In the genomic region with DNA sequence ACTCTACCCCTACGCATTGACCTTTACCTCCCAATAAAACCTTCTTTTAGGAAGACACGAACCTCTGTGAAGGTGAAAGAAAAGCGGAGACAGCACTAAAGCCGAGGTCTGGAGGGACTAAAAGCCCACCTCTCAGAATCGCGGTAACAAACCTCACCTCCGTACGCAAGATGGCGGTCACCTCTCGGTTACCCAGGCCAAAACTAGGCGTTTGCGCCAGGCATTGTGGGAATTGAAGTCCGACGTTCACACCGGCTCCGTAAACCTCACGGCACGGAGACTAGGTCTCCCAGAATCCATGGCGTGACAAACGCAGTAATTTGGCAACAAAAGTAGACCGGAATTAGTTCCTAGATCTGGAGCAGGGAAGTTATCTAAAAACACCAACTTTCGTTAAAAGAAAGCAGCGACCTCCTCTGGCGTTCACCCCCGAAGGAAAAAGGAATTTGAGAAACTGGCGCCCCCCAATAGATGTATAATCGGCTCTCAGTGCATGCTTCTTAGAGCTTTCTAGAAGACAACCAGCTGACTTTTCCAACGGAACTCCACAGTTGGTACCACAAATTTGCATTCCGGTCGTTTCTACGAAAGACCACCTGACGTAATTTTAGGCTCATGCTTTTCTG, we compare ENCODE assay signal across 1 cellular context.
A peak's percentile ranks its signal among the peaks of the same experiment; 100 is the strongest.
TF ChIP-seq lines count a peak whose summit lies in the region.

A gene (minus strand): TSS at position 175 of the 626 bp plus-strand sequence. CDS start 1,768 bp downstream, outside the sequence.

TF ChIP-seq in H1, 55 proteins besides CTCF, POLR2A, EP300 and RAD21 (continued from another document):
- TF ChIP-seq BCL11A (IDR thresholded peaks at IDR 0.05; ENCODE audit: low read depth in 2 of 2, low read length in 2 of 2), result no peak
- peak; percentile 72 for TF ChIP-seq CREB1 (IDR thresholded peaks at IDR 0.05)
- 0 out of 2 replicates have a peak, but pooled peaks have one; percentile 7 for TF ChIP-seq SP4 (IDR thresholded peaks at IDR 0.05; ENCODE audit: low read length)
- no peak for TF ChIP-seq JUN (IDR thresholded peaks at IDR 0.05; ENCODE audit: low read depth, low read length)
- TF ChIP-seq GABPA (IDR thresholded peaks at IDR 0.05; ENCODE audit: borderline replicate concordance, insufficient read depth, low read length), result no peak
- TF ChIP-seq BRCA1 (IDR thresholded peaks at IDR 0.05; ENCODE audit: low read depth, low read length), result no peak
- no peak for TF ChIP-seq CBX5 (IDR thresholded peaks at IDR 0.05; ENCODE audit: low read depth, low read length)
- TF ChIP-seq TEAD4 (IDR thresholded peaks at IDR 0.05; ENCODE audit: low read depth, low read length), result peak; percentile 2; the same call in 1 of the 2 replicates
- no peak for TF ChIP-seq CEBPB (IDR thresholded peaks at IDR 0.05; ENCODE audit: low read depth, low read length)
- no peak for TF ChIP-seq FOSL1 (IDR thresholded peaks at IDR 0.05; ENCODE audit: insufficient read depth, low read depth, low read length)
- peak; percentile 99 for TF ChIP-seq YY1 (IDR thresholded peaks at IDR 0.05; ENCODE audit: low read depth, low read length)
- 0 out of 4 replicates have a peak, but pooled peaks of 1 of the 2 experiments have one; percentile 66 for TF ChIP-seq HDAC2 (IDR thresholded peaks at IDR 0.05; ENCODE audit: borderline replicate concordance in 1 of 2, low read depth in 2 of 2, low read length in 2 of 2)
- TF ChIP-seq SIX5 (IDR thresholded peaks at IDR 0.05; ENCODE audit: low read depth, low read length), result peak; percentile 88
- no peak for TF ChIP-seq SP2 (IDR thresholded peaks at IDR 0.05; ENCODE audit: low read length)
- peak; percentile 80 for TF ChIP-seq POLR2AphosphoS5 (IDR thresholded peaks at IDR 0.05; ENCODE audit: low read depth, low read length)
- TF ChIP-seq, protein P1, sequence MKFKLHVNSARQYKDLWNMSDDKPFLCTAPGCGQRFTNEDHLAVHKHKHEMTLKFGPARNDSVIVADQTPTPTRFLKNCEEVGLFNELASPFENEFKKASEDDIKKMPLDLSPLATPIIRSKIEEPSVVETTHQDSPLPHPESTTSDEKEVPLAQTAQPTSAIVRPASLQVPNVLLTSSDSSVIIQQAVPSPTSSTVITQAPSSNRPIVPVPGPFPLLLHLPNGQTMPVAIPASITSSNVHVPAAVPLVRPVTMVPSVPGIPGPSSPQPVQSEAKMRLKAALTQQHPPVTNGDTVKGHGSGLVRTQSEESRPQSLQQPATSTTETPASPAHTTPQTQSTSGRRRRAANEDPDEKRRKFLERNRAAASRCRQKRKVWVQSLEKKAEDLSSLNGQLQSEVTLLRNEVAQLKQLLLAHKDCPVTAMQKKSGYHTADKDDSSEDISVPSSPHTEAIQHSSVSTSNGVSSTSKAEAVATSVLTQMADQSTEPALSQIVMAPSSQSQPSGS (IDR thresholded peaks at IDR 0.05; ENCODE audit: low read length), result no peak
- no peak for TF ChIP-seq CTBP2 (IDR thresholded peaks at IDR 0.05; ENCODE audit: borderline replicate concordance, insufficient read depth, insufficient read length, low read length)
- TF ChIP-seq POU5F1 (IDR thresholded peaks at IDR 0.05; ENCODE audit: low read depth, low read length), result no peak
- TF ChIP-seq, protein P2, sequence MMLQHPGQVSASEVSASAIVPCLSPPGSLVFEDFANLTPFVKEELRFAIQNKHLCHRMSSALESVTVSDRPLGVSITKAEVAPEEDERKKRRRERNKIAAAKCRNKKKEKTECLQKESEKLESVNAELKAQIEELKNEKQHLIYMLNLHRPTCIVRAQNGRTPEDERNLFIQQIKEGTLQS (IDR thresholded peaks at IDR 0.05; ENCODE audit: insufficient read depth, low read depth, low read length), result no peak
- peak; percentile 72 for TF ChIP-seq CHD2 (IDR thresholded peaks at IDR 0.05; ENCODE audit: low read length)
- no peak for TF ChIP-seq RFX5 (IDR thresholded peaks at IDR 0.05; ENCODE audit: borderline replicate concordance, low read depth, low read length)
- TF ChIP-seq SIRT6 (IDR thresholded peaks at IDR 0.05; ENCODE audit: low read length), result no peak
- no peak for TF ChIP-seq CHD1 (IDR thresholded peaks at IDR 0.05; ENCODE audit: low read depth, low read length)
- TF ChIP-seq, protein P3, sequence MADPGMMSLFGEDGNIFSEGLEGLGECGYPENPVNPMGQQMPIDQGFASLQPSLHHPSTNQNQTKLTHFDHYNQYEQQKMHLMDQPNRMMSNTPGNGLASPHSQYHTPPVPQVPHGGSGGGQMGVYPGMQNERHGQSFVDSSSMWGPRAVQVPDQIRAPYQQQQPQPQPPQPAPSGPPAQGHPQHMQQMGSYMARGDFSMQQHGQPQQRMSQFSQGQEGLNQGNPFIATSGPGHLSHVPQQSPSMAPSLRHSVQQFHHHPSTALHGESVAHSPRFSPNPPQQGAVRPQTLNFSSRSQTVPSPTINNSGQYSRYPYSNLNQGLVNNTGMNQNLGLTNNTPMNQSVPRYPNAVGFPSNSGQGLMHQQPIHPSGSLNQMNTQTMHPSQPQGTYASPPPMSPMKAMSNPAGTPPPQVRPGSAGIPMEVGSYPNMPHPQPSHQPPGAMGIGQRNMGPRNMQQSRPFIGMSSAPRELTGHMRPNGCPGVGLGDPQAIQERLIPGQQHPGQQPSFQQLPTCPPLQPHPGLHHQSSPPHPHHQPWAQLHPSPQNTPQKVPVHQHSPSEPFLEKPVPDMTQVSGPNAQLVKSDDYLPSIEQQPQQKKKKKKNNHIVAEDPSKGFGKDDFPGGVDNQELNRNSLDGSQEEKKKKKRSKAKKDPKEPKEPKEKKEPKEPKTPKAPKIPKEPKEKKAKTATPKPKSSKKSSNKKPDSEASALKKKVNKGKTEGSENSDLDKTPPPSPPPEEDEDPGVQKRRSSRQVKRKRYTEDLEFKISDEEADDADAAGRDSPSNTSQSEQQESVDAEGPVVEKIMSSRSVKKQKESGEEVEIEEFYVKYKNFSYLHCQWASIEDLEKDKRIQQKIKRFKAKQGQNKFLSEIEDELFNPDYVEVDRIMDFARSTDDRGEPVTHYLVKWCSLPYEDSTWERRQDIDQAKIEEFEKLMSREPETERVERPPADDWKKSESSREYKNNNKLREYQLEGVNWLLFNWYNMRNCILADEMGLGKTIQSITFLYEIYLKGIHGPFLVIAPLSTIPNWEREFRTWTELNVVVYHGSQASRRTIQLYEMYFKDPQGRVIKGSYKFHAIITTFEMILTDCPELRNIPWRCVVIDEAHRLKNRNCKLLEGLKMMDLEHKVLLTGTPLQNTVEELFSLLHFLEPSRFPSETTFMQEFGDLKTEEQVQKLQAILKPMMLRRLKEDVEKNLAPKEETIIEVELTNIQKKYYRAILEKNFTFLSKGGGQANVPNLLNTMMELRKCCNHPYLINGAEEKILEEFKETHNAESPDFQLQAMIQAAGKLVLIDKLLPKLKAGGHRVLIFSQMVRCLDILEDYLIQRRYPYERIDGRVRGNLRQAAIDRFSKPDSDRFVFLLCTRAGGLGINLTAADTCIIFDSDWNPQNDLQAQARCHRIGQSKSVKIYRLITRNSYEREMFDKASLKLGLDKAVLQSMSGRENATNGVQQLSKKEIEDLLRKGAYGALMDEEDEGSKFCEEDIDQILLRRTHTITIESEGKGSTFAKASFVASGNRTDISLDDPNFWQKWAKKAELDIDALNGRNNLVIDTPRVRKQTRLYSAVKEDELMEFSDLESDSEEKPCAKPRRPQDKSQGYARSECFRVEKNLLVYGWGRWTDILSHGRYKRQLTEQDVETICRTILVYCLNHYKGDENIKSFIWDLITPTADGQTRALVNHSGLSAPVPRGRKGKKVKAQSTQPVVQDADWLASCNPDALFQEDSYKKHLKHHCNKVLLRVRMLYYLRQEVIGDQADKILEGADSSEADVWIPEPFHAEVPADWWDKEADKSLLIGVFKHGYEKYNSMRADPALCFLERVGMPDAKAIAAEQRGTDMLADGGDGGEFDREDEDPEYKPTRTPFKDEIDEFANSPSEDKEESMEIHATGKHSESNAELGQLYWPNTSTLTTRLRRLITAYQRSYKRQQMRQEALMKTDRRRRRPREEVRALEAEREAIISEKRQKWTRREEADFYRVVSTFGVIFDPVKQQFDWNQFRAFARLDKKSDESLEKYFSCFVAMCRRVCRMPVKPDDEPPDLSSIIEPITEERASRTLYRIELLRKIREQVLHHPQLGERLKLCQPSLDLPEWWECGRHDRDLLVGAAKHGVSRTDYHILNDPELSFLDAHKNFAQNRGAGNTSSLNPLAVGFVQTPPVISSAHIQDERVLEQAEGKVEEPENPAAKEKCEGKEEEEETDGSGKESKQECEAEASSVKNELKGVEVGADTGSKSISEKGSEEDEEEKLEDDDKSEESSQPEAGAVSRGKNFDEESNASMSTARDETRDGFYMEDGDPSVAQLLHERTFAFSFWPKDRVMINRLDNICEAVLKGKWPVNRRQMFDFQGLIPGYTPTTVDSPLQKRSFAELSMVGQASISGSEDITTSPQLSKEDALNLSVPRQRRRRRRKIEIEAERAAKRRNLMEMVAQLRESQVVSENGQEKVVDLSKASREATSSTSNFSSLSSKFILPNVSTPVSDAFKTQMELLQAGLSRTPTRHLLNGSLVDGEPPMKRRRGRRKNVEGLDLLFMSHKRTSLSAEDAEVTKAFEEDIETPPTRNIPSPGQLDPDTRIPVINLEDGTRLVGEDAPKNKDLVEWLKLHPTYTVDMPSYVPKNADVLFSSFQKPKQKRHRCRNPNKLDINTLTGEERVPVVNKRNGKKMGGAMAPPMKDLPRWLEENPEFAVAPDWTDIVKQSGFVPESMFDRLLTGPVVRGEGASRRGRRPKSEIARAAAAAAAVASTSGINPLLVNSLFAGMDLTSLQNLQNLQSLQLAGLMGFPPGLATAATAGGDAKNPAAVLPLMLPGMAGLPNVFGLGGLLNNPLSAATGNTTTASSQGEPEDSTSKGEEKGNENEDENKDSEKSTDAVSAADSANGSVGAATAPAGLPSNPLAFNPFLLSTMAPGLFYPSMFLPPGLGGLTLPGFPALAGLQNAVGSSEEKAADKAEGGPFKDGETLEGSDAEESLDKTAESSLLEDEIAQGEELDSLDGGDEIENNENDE (IDR thresholded peaks at IDR 0.05; ENCODE audit: insufficient replicate concordance, low read length), result peak; percentile 70
- peak; percentile 73 for TF ChIP-seq TBP (IDR thresholded peaks at IDR 0.05; ENCODE audit: low read depth, low read length)
- peak in 1 of 2 experiments; percentile 73; a peak in 1 of 4 replicates for TF ChIP-seq SIN3A (conservative IDR thresholded peaks at IDR 0.05 in 1 of 2, IDR thresholded peaks at IDR 0.05 in 1 of 2; ENCODE audit: low read depth in 1 of 2, low read length in 2 of 2)
- TF ChIP-seq MAFK (IDR thresholded peaks at IDR 0.05; ENCODE audit: low read depth, low read length), result no peak
- no peak for TF ChIP-seq NANOG (IDR thresholded peaks at IDR 0.05; ENCODE audit: insufficient read depth, low read depth, low read length, poor library complexity, severe bottlenecking)
- peak; percentile 58 for TF ChIP-seq PHF8 (conservative IDR thresholded peaks at IDR 0.05; ENCODE audit: low read depth, low read length)
- no peak for TF ChIP-seq SP1 (IDR thresholded peaks at IDR 0.05; ENCODE audit: low read depth, low read length)
- TF ChIP-seq SUZ12 (IDR thresholded peaks at IDR 0.05; ENCODE audit: low read length), result no peak
- TF ChIP-seq TAF7 (optimal IDR thresholded peaks at IDR 0.05; ENCODE audit: borderline replicate concordance, low read depth, low read length), result peak; percentile 31
- TF ChIP-seq, protein P4, sequence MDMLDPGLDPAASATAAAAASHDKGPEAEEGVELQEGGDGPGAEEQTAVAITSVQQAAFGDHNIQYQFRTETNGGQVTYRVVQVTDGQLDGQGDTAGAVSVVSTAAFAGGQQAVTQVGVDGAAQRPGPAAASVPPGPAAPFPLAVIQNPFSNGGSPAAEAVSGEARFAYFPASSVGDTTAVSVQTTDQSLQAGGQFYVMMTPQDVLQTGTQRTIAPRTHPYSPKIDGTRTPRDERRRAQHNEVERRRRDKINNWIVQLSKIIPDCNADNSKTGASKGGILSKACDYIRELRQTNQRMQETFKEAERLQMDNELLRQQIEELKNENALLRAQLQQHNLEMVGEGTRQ (IDR thresholded peaks at IDR 0.05; ENCODE audit: low read length), result no peak
- TF ChIP-seq GTF2F1 (IDR thresholded peaks at IDR 0.05; ENCODE audit: borderline replicate concordance, low read depth, low read length), result no peak
- no peak for TF ChIP-seq TCF12 (IDR thresholded peaks at IDR 0.05; ENCODE audit: low read depth, low read length)
- TF ChIP-seq, protein P5, sequence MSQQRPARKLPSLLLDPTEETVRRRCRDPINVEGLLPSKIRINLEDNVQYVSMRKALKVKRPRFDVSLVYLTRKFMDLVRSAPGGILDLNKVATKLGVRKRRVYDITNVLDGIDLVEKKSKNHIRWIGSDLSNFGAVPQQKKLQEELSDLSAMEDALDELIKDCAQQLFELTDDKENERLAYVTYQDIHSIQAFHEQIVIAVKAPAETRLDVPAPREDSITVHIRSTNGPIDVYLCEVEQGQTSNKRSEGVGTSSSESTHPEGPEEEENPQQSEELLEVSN (IDR thresholded peaks at IDR 0.05), result no peak
- TF ChIP-seq SAP30 (IDR thresholded peaks at IDR 0.05; ENCODE audit: insufficient read depth, insufficient replicate concordance, low read length), result no peak
- TF ChIP-seq, protein P6, sequence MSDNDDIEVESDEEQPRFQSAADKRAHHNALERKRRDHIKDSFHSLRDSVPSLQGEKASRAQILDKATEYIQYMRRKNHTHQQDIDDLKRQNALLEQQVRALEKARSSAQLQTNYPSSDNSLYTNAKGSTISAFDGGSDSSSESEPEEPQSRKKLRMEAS (IDR thresholded peaks at IDR 0.05), result peak; percentile 18; the same call in 1 of the 2 replicates
- no peak for TF ChIP-seq ZNF274 (IDR thresholded peaks at IDR 0.05; ENCODE audit: borderline replicate concordance, extremely low read depth, low read length)
- peak; percentile 13; the same call in 1 of the 2 replicates for TF ChIP-seq KDM5A (IDR thresholded peaks at IDR 0.05; ENCODE audit: low read length)
- no peak for TF ChIP-seq RBBP5 (IDR thresholded peaks at IDR 0.05; ENCODE audit: borderline replicate concordance, low read depth, low read length)
- TF ChIP-seq KDM1A (IDR thresholded peaks at IDR 0.05; ENCODE audit: borderline replicate concordance, low read length), result no peak
- TF ChIP-seq TAF1 (IDR thresholded peaks at IDR 0.05; ENCODE audit: low read depth, low read length), result peak; percentile 74
- TF ChIP-seq RNF2 (IDR thresholded peaks at IDR 0.05; ENCODE audit: borderline replicate concordance, low read depth, low read length, missing control alignments, poor library complexity, severe bottlenecking), result no peak
- TF ChIP-seq NRF1 (IDR thresholded peaks at IDR 0.05; ENCODE audit: low read depth, low read length), result no peak
- TF ChIP-seq BACH1 (IDR thresholded peaks at IDR 0.05; ENCODE audit: low read length), result no peak
- peak; percentile 64 for TF ChIP-seq ASH2L (IDR thresholded peaks at IDR 0.05; ENCODE audit: low read length)
- TF ChIP-seq JUND (IDR thresholded peaks at IDR 0.05; ENCODE audit: low read length), result no peak
